ENCODE assay signal across 23 cellular contexts in genomic region chr15:49686626-49687025, GRCh38.
DNase-seq lines count a peak whose midpoint lies in the region; ATAC-seq and TF ChIP-seq lines count a peak whose summit lies in the region.
"Had no signal": no experiment of that assay in that cellular context is flagged by ENCODE, and none has a peak within 500 bp of the region (broad histone marks: within the 10 kb centered on the region; RNA-seq: fewer than 3 reads in every experiment).

No MANE protein-coding gene starts in this region.

- no peak overlapping the region for H3K4me3 ChIP-seq in choroid plexus epithelial cell (ENCODE audit: low read depth, low read length)
- no peak overlapping the region for H3K4me3 ChIP-seq in upper lobe of left lung
- H3K4me3 ChIP-seq: adrenal gland, HAP-1, vagina had no signal

- TF ChIP-seq POLR2A in upper lobe of left lung (IDR thresholded peaks at IDR 0.05) = no peak

- peak; percentile 29 for DNase-seq in EL
- DNase-seq in RKO (ENCODE audit: low spot score) = peak; percentile 25
- peak; percentile 9 for DNase-seq in choroid plexus epithelial cell (ENCODE audit: low read depth)
- DNase-seq in kidney tubule cell (ENCODE audit: low spot score) = peak; percentile 42
- DNase-seq in hepatic stellate cell (ENCODE audit: low spot score) = no peak
- DNase-seq in NCI-H1436 (lab: John Stamatoyannopoulos, UW) = no peak
- no peak for DNase-seq in NAMALWA (ENCODE audit: low spot score)
- DNase-seq in upper lobe of left lung = no peak
- DNase-seq: ACHN; activated CD8-positive, alpha-beta memory T cell treated with anti-CD3 and anti-CD28 coated beads, Interleukin-2, amount 50 U/mL, for 48 hours; activated gamma-delta T cell; CD4-positive, CD25-positive, alpha-beta regulatory T cell; DMS153; effector memory CD4-positive, alpha-beta T cell; foreskin melanocyte; KBM-7; NCI-H526; SHP77 treated with DMSO at 0.1 percent for 48 hours; substantia nigra had no signal

- ATAC-seq in upper lobe of left lung (ENCODE audit: low FRiP score in 2 of 2) = no peak

- H3K9me3 ChIP-seq in upper lobe of left lung = no peaks in the 10 kb centered on the region
- H3K9me3 ChIP-seq: adrenal gland, HAP-1, vagina had no signal

- TF ChIP-seq CTCF in choroid plexus epithelial cell (conservative IDR thresholded peaks at IDR 0.05; ENCODE audit: low read depth, low read length) (no peak), upper lobe of left lung (IDR thresholded peaks at IDR 0.05) (no peak)

- 66 to 72% methylated on average over 1 of the region's 1 CpG for WGBS in upper lobe of left lung, 2 donors

- H3K4me1 ChIP-seq in upper lobe of left lung = no peaks in the 10 kb centered on the region
- H3K4me1 ChIP-seq: adrenal gland, vagina had no signal

- H3K36me3 ChIP-seq in upper lobe of left lung = no peaks in the 10 kb centered on the region
- H3K36me3 ChIP-seq: adrenal gland, HAP-1, vagina had no signal

- no peaks in the 10 kb centered on the region for H3K27me3 ChIP-seq in upper lobe of left lung
- H3K27me3 ChIP-seq: adrenal gland, vagina had no signal

- no peak overlapping the region for H3K27ac ChIP-seq in upper lobe of left lung
- H3K27ac ChIP-seq: adrenal gland, HL-60, vagina had no signal

- TF ChIP-seq EP300 in upper lobe of left lung (IDR thresholded peaks at IDR 0.05) = no peak

Comparison
In these comparisons a context has a peak if more than half of its experiments do, and no peak if none do; other contexts are left out.
1. DNase-seq: peak in EL (single experiment), RKO (single experiment), choroid plexus epithelial cell (single experiment) and kidney tubule cell (single experiment); none in hepatic stellate cell (single experiment), NCI-H1436 (single experiment), NAMALWA (single experiment) and upper lobe of left lung (0 of 2).